In the genomic region with DNA sequence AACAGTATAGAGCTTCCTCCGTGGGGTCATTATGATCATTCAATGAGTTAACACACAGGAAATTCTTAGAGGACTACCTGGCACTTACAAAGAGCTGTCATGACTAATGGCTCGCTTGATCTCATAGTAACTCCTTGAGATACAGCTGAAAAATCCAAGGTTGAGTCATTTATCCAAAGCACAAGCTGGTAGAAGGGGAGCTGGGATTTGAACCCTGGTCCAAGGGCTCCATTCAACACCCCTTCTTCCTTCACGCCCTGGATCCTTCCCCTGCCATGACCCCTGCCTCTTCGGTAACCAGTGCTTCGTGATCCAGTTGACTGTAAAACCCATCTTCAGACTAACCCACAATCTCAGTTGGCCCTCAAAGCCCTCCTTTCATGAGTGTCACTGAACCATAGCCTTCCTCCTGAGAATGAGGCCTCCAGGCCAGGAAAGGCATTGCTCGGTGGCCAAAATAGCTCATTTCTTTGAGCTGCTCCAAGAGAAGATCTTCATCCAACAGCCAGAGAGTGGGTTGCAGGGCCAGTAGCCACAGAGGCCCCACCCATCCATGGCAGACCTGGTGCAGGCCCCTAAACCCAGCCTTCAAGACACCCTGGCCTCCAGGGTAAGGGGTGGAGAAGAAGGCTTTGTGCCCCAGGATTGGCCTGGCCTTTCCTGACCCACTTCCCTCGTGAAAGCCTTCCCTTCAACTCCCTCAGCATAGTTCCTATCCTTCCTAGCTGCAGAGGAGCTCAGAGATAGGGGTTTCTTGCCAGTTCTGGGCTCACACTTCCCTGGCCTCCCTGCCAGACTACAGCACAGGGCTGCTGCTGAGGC, we compare ENCODE assay signal across 8 cellular contexts. TPM values are rescaled to one million over a fixed set of nuclear protein-coding genes. Genes with fewer than 3 reads are reported as not detected.
DNase-seq lines count a peak whose midpoint lies in the region; ATAC-seq and TF ChIP-seq lines count a peak whose summit lies in the region.

No MANE protein-coding gene starts in this region.

- H3K4me2 ChIP-seq in GM23338: no peak overlapping the region

- peaks cover 13% of the 10 kb centered on the region for H3K79me2 ChIP-seq in GM23338 (replicated peaks; ENCODE audit: insufficient read depth)

- H3K27ac ChIP-seq in GM23338 (ENCODE audit: low read depth) (0 out of 2 replicates have a peak overlapping the region, but pooled peaks have one; percentile 30), gastrocnemius medialis (peak overlapping the region; percentile 97 to 100 (median 98))

- peaks cover 41% of the 10 kb centered on the region for H3K4me1 Mint-ChIP-seq in GM23338
- H3K4me1 Mint-ChIP-seq in activated CD4-positive, alpha-beta memory T cell treated with anti-CD3 and anti-CD28 coated beads for 36 hours (ENCODE audit: low read depth): peaks cover 85% of the 10 kb centered on the region

- no peak overlapping the region for H3K4me3 Mint-ChIP-seq in GM23338
- no peak overlapping the region for H3K4me3 Mint-ChIP-seq in activated CD4-positive, alpha-beta memory T cell treated with anti-CD3 and anti-CD28 coated beads for 36 hours

- H3K4me1 ChIP-seq in GM23338 (ENCODE audit: insufficient read depth) (peaks cover 12% of the 10 kb centered on the region; the same call in 1 of the 2 replicates), gastrocnemius medialis (peaks cover 26 to 35% of the 10 kb centered on the region in 2 donors)

- H4K20me1 ChIP-seq in GM23338 (replicated peaks; ENCODE audit: insufficient read depth): no peaks in the 10 kb centered on the region; the same call in 1 of the 2 replicates

- no peak overlapping the region for H3K4me3 ChIP-seq in GM23338
- no peak overlapping the region for H3K4me3 ChIP-seq in gastrocnemius medialis

- H3K27me3 ChIP-seq in GM23338 (ENCODE audit: insufficient read depth) (no peaks in the 10 kb centered on the region), gastrocnemius medialis (no peaks in the 10 kb centered on the region)

- peaks cover 29% of the 10 kb centered on the region for H3F3A ChIP-seq in GM23338 (replicated peaks; ENCODE audit: low read depth)

- in situ Hi-C loops in gastrocnemius medialis (cut with MboI; ENCODE audit: low sequenced_read_pairs in 4 of 4): loop anchor here in 1 of 4 donors (25.0 kb wide), 1 partner anchor 248 kb away; no protein-coding TSS in a partner anchor

- intact Hi-C loops in activated CD4-positive, alpha-beta memory T cell treated with anti-CD3 and anti-CD28 coated beads for 36 hours (cut with micrococcal nuclease): loop anchor here (5.0 to 10.0 kb wide), 4 partner anchors 303 to 968 kb away; partner anchors contain the start of genes RAD51B and ZFYVE26
- intact Hi-C loops in Right ventricle myocardium inferior (cut with DNase I): no loop called here
- intact Hi-C loops in gastrocnemius medialis (cut with DNase I; ENCODE audit: low total_unique reads): no loop called here

- CTCF ChIA-PET in activated CD4-positive, alpha-beta memory T cell treated with anti-CD3 and anti-CD28 coated beads for 36 hours (lab: Charles Lee): interaction anchor here (0.6 to 11.0 kb wide), 7 partner anchors 10 to 538 kb away, joined by 3 to 218 read pairs (median 5); no protein-coding TSS in a partner anchor

- no peak for TF ChIP-seq POLR2A in gastrocnemius medialis (IDR thresholded peaks at IDR 0.05)

- peaks cover 17% of the 10 kb centered on the region for H3K9me2 ChIP-seq in GM23338 (ENCODE audit: insufficient read depth)

- H3K27ac Mint-ChIP-seq in GM23338: no peak overlapping the region
- H3K27ac Mint-ChIP-seq in activated CD4-positive, alpha-beta memory T cell treated with anti-CD3 and anti-CD28 coated beads for 36 hours: peak overlapping the region; percentile 86

- no peaks in the 10 kb centered on the region for H3K9me3 ChIP-seq in gastrocnemius medialis

- TF ChIP-seq CTCF in GM23338 (conservative IDR thresholded peaks at IDR 0.05; ENCODE audit: low read depth in 2 of 2) (no peak), gastrocnemius medialis (IDR thresholded peaks at IDR 0.05 in 4 of 5, conservative IDR thresholded peaks at IDR 0.05 in 1 of 5) (no peak)

- H3K36me3 ChIP-seq in GM23338 (ENCODE audit: insufficient read depth): peaks cover 15% of the 10 kb centered on the region
- H3K36me3 ChIP-seq in gastrocnemius medialis: peaks cover 3 to 30% of the 10 kb centered on the region in 2 donors

- peaks cover 30% of the 10 kb centered on the region for H3K27me3 Mint-ChIP-seq in GM23338 (ENCODE audit: insufficient read depth, low read depth, poor library complexity)
- no peaks in the 10 kb centered on the region for H3K27me3 Mint-ChIP-seq in activated CD4-positive, alpha-beta memory T cell treated with anti-CD3 and anti-CD28 coated beads for 36 hours

- no peaks in the 10 kb centered on the region; the same call in 1 of the 3 replicates for H3K9me3 Mint-ChIP-seq in GM23338
- no peaks in the 10 kb centered on the region for H3K9me3 Mint-ChIP-seq in activated CD4-positive, alpha-beta memory T cell treated with anti-CD3 and anti-CD28 coated beads for 36 hours

- no peak overlapping the region for H2AFZ ChIP-seq in GM23338

- POLR2A ChIA-PET in activated CD4-positive, alpha-beta memory T cell treated with anti-CD3 and anti-CD28 coated beads for 36 hours (lab: Charles Lee): interaction anchor here (0.8 to 1.7 kb wide), 7 partner anchors 10 to 102 kb away, joined by 3 to 9 read pairs (median 4); no protein-coding TSS in a partner anchor

- ATAC-seq in GM23338 (no peak), Right ventricle myocardium inferior (peak; percentile 41), gastrocnemius medialis (no peak), GM21825 (IDR thresholded peaks at IDR 0.05; ENCODE audit: unreplicated experiment) (no peak), HG03108 (IDR thresholded peaks at IDR 0.05; ENCODE audit: unreplicated experiment) (no peak), GM18907 (IDR thresholded peaks at IDR 0.05; ENCODE audit: unreplicated experiment) (no peak)

- DNase-seq in GM23338 (ENCODE audit: low spot score): no peak
- peak; percentile 28 for DNase-seq in activated CD4-positive, alpha-beta memory T cell treated with anti-CD3 and anti-CD28 coated beads for 36 hours
- DNase-seq in Right ventricle myocardium inferior (ENCODE audit: missing footprints): peak; percentile 70
- DNase-seq in gastrocnemius medialis: no peak
- DNase-seq in iPS-NIHi11 (ENCODE audit: low spot score): no peak

- peaks cover 42% of the 10 kb centered on the region for H3K36me3 Mint-ChIP-seq in GM23338 (ENCODE audit: low read depth)
- H3K36me3 Mint-ChIP-seq in activated CD4-positive, alpha-beta memory T cell treated with anti-CD3 and anti-CD28 coated beads for 36 hours: peaks cover 37% of the 10 kb centered on the region

TF ChIP-seq in GM23338, 12 proteins besides CTCF, POLR2A, EP300 and RAD21 (continues in another document):
- TF ChIP-seq ZNF331 (CRISPR knock-in tag; IDR thresholded peaks at IDR 0.05; ENCODE audit: low read depth) (no peak), EZH2phosphoT487 (IDR thresholded peaks at IDR 0.05; ENCODE audit: unreplicated experiment) (no peak), ZNF114 (CRISPR knock-in tag; IDR thresholded peaks at IDR 0.05) (no peak), EZH2 (IDR thresholded peaks at IDR 0.05; ENCODE audit: low read depth, unreplicated experiment) (no peak), NANOG (IDR thresholded peaks at IDR 0.05; ENCODE audit: borderline replicate concordance) (no peak), JUNB (IDR thresholded peaks at IDR 0.05; ENCODE audit: unreplicated experiment) (no peak), POLR2AphosphoS5 (IDR thresholded peaks at IDR 0.05; ENCODE audit: low read depth) (no peak)
- TF ChIP-seq, protein P1, sequence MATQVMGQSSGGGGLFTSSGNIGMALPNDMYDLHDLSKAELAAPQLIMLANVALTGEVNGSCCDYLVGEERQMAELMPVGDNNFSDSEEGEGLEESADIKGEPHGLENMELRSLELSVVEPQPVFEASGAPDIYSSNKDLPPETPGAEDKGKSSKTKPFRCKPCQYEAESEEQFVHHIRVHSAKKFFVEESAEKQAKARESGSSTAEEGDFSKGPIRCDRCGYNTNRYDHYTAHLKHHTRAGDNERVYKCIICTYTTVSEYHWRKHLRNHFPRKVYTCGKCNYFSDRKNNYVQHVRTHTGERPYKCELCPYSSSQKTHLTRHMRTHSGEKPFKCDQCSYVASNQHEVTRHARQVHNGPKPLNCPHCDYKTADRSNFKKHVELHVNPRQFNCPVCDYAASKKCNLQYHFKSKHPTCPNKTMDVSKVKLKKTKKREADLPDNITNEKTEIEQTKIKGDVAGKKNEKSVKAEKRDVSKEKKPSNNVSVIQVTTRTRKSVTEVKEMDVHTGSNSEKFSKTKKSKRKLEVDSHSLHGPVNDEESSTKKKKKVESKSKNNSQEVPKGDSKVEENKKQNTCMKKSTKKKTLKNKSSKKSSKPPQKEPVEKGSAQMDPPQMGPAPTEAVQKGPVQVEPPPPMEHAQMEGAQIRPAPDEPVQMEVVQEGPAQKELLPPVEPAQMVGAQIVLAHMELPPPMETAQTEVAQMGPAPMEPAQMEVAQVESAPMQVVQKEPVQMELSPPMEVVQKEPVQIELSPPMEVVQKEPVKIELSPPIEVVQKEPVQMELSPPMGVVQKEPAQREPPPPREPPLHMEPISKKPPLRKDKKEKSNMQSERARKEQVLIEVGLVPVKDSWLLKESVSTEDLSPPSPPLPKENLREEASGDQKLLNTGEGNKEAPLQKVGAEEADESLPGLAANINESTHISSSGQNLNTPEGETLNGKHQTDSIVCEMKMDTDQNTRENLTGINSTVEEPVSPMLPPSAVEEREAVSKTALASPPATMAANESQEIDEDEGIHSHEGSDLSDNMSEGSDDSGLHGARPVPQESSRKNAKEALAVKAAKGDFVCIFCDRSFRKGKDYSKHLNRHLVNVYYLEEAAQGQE (IDR thresholded peaks at IDR 0.05; ENCODE audit: unreplicated experiment): no peak
- TF ChIP-seq, protein P2, sequence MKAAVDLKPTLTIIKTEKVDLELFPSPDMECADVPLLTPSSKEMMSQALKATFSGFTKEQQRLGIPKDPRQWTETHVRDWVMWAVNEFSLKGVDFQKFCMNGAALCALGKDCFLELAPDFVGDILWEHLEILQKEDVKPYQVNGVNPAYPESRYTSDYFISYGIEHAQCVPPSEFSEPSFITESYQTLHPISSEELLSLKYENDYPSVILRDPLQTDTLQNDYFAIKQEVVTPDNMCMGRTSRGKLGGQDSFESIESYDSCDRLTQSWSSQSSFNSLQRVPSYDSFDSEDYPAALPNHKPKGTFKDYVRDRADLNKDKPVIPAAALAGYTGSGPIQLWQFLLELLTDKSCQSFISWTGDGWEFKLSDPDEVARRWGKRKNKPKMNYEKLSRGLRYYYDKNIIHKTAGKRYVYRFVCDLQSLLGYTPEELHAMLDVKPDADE (IDR thresholded peaks at IDR 0.05): no peak

RNA-seq across cellular contexts. Expression of gene ZFP36L1, which starts 7.7 kb away (rescaled TPM):
- 108 and 148 TPM in 2 replicates for total RNA-seq in GM23338 (2014; rRNA removed; shearing (Covaris generic))
- polyA plus RNA-seq in GM23338 (2016; fragmentation: Nextera tagmentation; extraction: Ambion mirVana): 359 and 382 TPM in 2 replicates
- total RNA-seq in activated CD4-positive, alpha-beta memory T cell treated with anti-CD3 and anti-CD28 coated beads for 36 hours: 100 to 1,000 TPM; 103 to 107 TPM
- total RNA-seq in Right ventricle myocardium inferior (46.6 TPM), gastrocnemius medialis (100 to 1,000 TPM in 3 of 4 donors, 10 to 100 TPM in 1; 60.2 to 196 (median 125) TPM)

Comparison
In these comparisons a context has a peak if more than half of its experiments do, and no peak if none do; other contexts are left out.
1. DNase-seq: peak in activated CD4-positive, alpha-beta memory T cell treated with anti-CD3 and anti-CD28 coated beads for 36 hours (single experiment) and Right ventricle myocardium inferior (single experiment); none in GM23338 (single experiment), gastrocnemius medialis (0 of 2) and iPS-NIHi11 (single experiment).